In genomic region chr15:31227235-31227634, GRCh38 we compare ENCODE assay signal across 17 cellular contexts.
DNase-seq lines count a peak whose midpoint lies in the region; ATAC-seq, FAIRE-seq and TF ChIP-seq lines count a peak whose summit lies in the region.
"Had no signal": no experiment of that assay in that cellular context is flagged by ENCODE, and none has a peak within 500 bp of the region (broad histone marks: within the 10 kb centered on the region; RNA-seq: fewer than 3 reads in every experiment).

No MANE protein-coding gene starts in this region.

- H3K4me3 ChIP-seq in DOHH2 (ENCODE audit: low read length), result peak overlapping the region; percentile 96
- H3K4me3 ChIP-seq in OCI-LY7 (ENCODE audit: low read depth, low read length, poor library complexity, severe bottlenecking), result peak overlapping the region; percentile 77
- H3K4me3 ChIP-seq: GM23248, HAP-1 had no signal

- H3K27ac Mint-ChIP-seq in stimulated activated memory B cell treated with anti-CD40 and anti-IgM and Interleukin-4, amounts not matched to agents 10 μg/mL and 1 μg/mL and 100 μg/mL, for 72 hours, result peak overlapping the region; percentile 82

- peak overlapping the region; percentile 99 for H3K4me2 ChIP-seq in DOHH2 (ENCODE audit: low read length)
- peak overlapping the region; percentile 99 for H3K4me2 ChIP-seq in OCI-LY7 (ENCODE audit: low read length)

- no TSS peak for BruUV-seq in OCI-LY7 (replicated peaks; lab: Mats Ljungman, UMichigan)

- no peaks in the 10 kb centered on the region for H3K27me3 Mint-ChIP-seq in stimulated activated memory B cell treated with anti-CD40 and anti-IgM and Interleukin-4, amounts not matched to agents 10 μg/mL and 1 μg/mL and 100 μg/mL, for 72 hours

- TF ChIP-seq CTCF in DOHH2 (IDR thresholded peaks at IDR 0.05; ENCODE audit: low read depth, low read length, poor library complexity, severe bottlenecking), result no peak
- TF ChIP-seq CTCF in OCI-LY7 (conservative IDR thresholded peaks at IDR 0.05; ENCODE audit: low read length), result no peak

- intact Hi-C loops in OCI-LY7 (cut with micrococcal nuclease; ENCODE audit: unreplicated experiment), result no loop called here

- H3K36me3 Mint-ChIP-seq in stimulated activated memory B cell treated with anti-CD40 and anti-IgM and Interleukin-4, amounts not matched to agents 10 μg/mL and 1 μg/mL and 100 μg/mL, for 72 hours, result peaks cover 18% of the 10 kb centered on the region

- H4K20me1 ChIP-seq in DOHH2 (ENCODE audit: control insufficient read depth, insufficient read depth, low read depth, low read length), result no peaks in the 10 kb centered on the region
- H4K20me1 ChIP-seq in OCI-LY7 (ENCODE audit: insufficient read depth, low read length), result no peaks in the 10 kb centered on the region

- TF ChIP-seq POLR2A in GM12891 (IDR thresholded peaks at IDR 0.05; ENCODE audit: low read depth, low read length), result no peak

- peaks cover 50% of the 10 kb centered on the region for H3F3A ChIP-seq in DOHH2 (ENCODE audit: control insufficient read depth, insufficient read depth)

- no peak for DNase-seq in GM12891 (ENCODE audit: insufficient read length, low spot score)
- no peak for DNase-seq in OCI-LY7 (ENCODE audit: low spot score)
- DNase-seq in NCI-H774 (lab: John Stamatoyannopoulos, UW), result no peak
- no peak for DNase-seq in NCI-H2196 treated with DMSO at 0.1 percent for 48 hours (lab: John Stamatoyannopoulos, UW; ENCODE audit: unreplicated experiment)
- DNase-seq: ACHN, COR-L47, DMS 273 treated with DMSO at 0.1 percent for 48 hours, DND-41, GDM1, GM23248, NCI-H1694 treated with DMSO at 0.1 percent for 48 hours, NCI-H2227 treated with DMSO at 0.1 percent for 48 hours, NCI-H510A treated with DMSO at 0.1 percent for 48 hours had no signal

- POLR2A ChIA-PET in OCI-LY7 (lab: Charles Lee), result interaction anchor here (1.2 to 5.6 kb wide), 2 partner anchors 37 to 80 kb away, joined by 3 to 81 read pairs; no protein-coding TSS in a partner anchor

- H3K9me3 ChIP-seq in DOHH2 (ENCODE audit: control insufficient read depth, insufficient read depth, low read length), result peaks cover 13% of the 10 kb centered on the region; the same call in 1 of the 2 replicates
- peaks cover 14% of the 10 kb centered on the region for H3K9me3 ChIP-seq in OCI-LY7 (ENCODE audit: low read length)
- H3K9me3 ChIP-seq: HAP-1 had no signal

- H3K36me3 ChIP-seq in DOHH2 (ENCODE audit: control insufficient read depth, low read length), result peaks cover 77% of the 10 kb centered on the region
- peaks cover 49% of the 10 kb centered on the region for H3K36me3 ChIP-seq in OCI-LY7 (ENCODE audit: insufficient read depth, low read length)
- H3K36me3 ChIP-seq: HAP-1 had no signal

- no peak overlapping the region for H2AFZ ChIP-seq in OCI-LY7 (ENCODE audit: low read length)
- H2AFZ ChIP-seq: GM23248 had no signal

- ATAC-seq in stimulated activated memory B cell treated with anti-CD40 and anti-IgM and Interleukin-4, amounts not matched to agents 10 μg/mL and 1 μg/mL and 100 μg/mL, for 72 hours, result no peak
- no peak for ATAC-seq in HG03280 (IDR thresholded peaks at IDR 0.05; ENCODE audit: unreplicated experiment)

- CTCF ChIA-PET in OCI-LY7 (lab: Charles Lee; ENCODE audit: unreplicated experiment), result no interaction called here

- peak; percentile 45 for FAIRE-seq in GM12891 (lab: Jason Lieb, UNC)

- peaks cover 89% of the 10 kb centered on the region for H3K4me1 ChIP-seq in DOHH2 (ENCODE audit: control insufficient read depth, low read length)
- peaks cover 80% of the 10 kb centered on the region for H3K4me1 ChIP-seq in OCI-LY7 (ENCODE audit: insufficient read depth, low read length, poor library complexity, severe bottlenecking)
- H3K4me1 ChIP-seq: HAP-1 had no signal

- no peaks in the 10 kb centered on the region for H3K9me3 Mint-ChIP-seq in stimulated activated memory B cell treated with anti-CD40 and anti-IgM and Interleukin-4, amounts not matched to agents 10 μg/mL and 1 μg/mL and 100 μg/mL, for 72 hours

- H3K9me2 ChIP-seq in DOHH2 (replicated peaks; ENCODE audit: control insufficient read depth, low read length) (no peaks in the 10 kb centered on the region), OCI-LY7 (ENCODE audit: insufficient read depth, low read length) (no peaks in the 10 kb centered on the region)

- H3K27me3 ChIP-seq in DOHH2 (ENCODE audit: control insufficient read depth, low read length), result no peaks in the 10 kb centered on the region

- H3K4me3 Mint-ChIP-seq in stimulated activated memory B cell treated with anti-CD40 and anti-IgM and Interleukin-4, amounts not matched to agents 10 μg/mL and 1 μg/mL and 100 μg/mL, for 72 hours, result no peak overlapping the region

- H3K79me2 ChIP-seq in DOHH2 (ENCODE audit: control insufficient read depth, low read length), result peaks cover 64% of the 10 kb centered on the region
- peaks cover 42% of the 10 kb centered on the region for H3K79me2 ChIP-seq in OCI-LY7 (ENCODE audit: insufficient read depth, low read depth, low read length)

- H3K4me1 Mint-ChIP-seq in stimulated activated memory B cell treated with anti-CD40 and anti-IgM and Interleukin-4, amounts not matched to agents 10 μg/mL and 1 μg/mL and 100 μg/mL, for 72 hours, result peaks cover 85% of the 10 kb centered on the region

- H3K27ac ChIP-seq in DOHH2 (ENCODE audit: low read depth, low read length) (peak overlapping the region; percentile 100), OCI-LY7 (ENCODE audit: low read depth, low read length, poor library complexity, severe bottlenecking) (peak overlapping the region; percentile 99)
- H3K27ac ChIP-seq: GM23248 had no signal

TF ChIP-seq in GM12891, 5 proteins besides CTCF, POLR2A, EP300 and RAD21:
- no peak for TF ChIP-seq POLR2AphosphoS5 (IDR thresholded peaks at IDR 0.05; ENCODE audit: low read depth, low read length)
- no peak for TF ChIP-seq POU2F2 (IDR thresholded peaks at IDR 0.05; ENCODE audit: low read depth, low read length)
- no peak for TF ChIP-seq TAF1 (IDR thresholded peaks at IDR 0.05; ENCODE audit: low read depth, low read length)
- TF ChIP-seq PAX5 (IDR thresholded peaks at IDR 0.05; ENCODE audit: insufficient read depth, low read length, severe bottlenecking), result no peak
- TF ChIP-seq SPI1 (IDR thresholded peaks at IDR 0.05; ENCODE audit: low read depth, low read length), result no peak
